ENCODE assay signal across 14 cellular contexts in the genomic region with DNA sequence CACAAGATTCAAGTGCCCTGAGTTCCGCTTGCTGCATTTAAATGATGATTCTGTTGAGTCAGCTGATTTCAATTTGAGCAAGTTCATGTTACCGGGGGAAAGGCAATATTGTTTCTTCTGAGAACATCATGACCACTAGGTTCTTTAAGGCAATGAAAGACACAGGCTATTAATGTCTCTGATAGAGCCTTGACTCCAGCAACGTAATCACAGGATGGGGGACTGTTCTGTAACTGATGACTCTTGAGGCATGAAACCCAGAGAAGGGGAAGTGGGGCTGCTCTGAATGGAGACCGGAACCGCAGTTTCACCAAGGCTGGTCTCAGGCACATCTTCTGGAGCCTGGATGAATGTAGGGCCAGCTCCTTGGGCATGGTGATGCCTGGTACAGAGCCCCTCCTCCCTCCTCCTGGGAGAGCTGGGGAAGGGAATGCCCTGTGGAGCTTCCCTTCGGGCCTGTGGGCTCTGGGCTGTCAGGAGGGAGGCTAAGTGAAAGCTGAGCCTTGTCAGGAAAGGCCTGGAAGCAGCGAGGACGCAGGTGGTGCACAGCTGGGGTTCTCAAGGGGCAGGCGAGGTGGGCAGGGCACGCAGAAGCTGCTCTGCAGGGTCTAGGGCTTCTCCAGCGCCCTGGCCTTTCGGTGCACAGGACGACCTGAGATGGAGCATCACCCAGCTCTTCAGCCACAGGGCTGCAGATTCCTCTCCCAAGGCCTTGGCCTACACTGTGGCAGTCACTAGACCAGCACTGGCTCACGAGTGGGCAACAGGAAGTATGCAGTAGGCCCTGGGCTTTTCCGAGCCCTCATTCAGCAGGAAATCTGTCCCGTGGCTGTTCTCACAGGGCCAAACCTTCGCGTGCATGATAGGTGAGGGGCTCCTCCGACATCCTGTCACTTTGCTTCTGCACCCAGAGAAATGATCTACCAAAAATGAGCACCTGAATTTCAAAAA. TPM values are rescaled to one million over a fixed set of nuclear protein-coding genes. Genes with fewer than 3 reads are reported as not detected.
DNase-seq lines count a peak whose midpoint lies in the region; ATAC-seq and TF ChIP-seq lines count a peak whose summit lies in the region.
"Had no signal": no experiment of that assay in that cellular context is flagged by ENCODE, and none has a peak within 500 bp of the region (broad histone marks: within the 10 kb centered on the region; RNA-seq: fewer than 3 reads in every experiment).

No MANE protein-coding gene starts in this region.

- H3K9me2 ChIP-seq in GM23338 (ENCODE audit: insufficient read depth): no peaks in the 10 kb centered on the region

- no peak overlapping the region for H3K4me2 ChIP-seq in GM23338

- H3K79me2 ChIP-seq in GM23338 (replicated peaks; ENCODE audit: insufficient read depth): no peaks in the 10 kb centered on the region

- POLR2A ChIA-PET in naive thymus-derived CD4-positive, alpha-beta T cell (lab: Charles Lee): no interaction called here

- H3K4me1 Mint-ChIP-seq in GM23338 (peaks cover 10% of the 10 kb centered on the region), progenitor cell of endocrine pancreas (ENCODE audit: low read depth) (no peaks in the 10 kb centered on the region)
- no peaks in the 10 kb centered on the region for H3K4me1 Mint-ChIP-seq in naive thymus-derived CD4-positive, alpha-beta T cell

- no peaks in the 10 kb centered on the region for H3F3A ChIP-seq in GM23338 (replicated peaks; ENCODE audit: low read depth)

- ATAC-seq in GM18909 (IDR thresholded peaks at IDR 0.05; ENCODE audit: poor library complexity, unreplicated experiment) (peak; percentile 65), GM23338 (peak; percentile 22; the same call in 1 of the 3 replicates), HG03575 (IDR thresholded peaks at IDR 0.05; ENCODE audit: extremely low read depth, insufficient number of reproducible peaks, low FRiP score, unreplicated experiment) (peak; percentile 56)
- peak; percentile 72 for ATAC-seq in naive thymus-derived CD4-positive, alpha-beta T cell
- ATAC-seq: activated CD8-positive, alpha-beta T cell treated with anti-CD3 and anti-CD28 coated beads, Interleukin-2, amount 10 ng/mL, durations not matched to agents 7 days and 5 days had no signal

- no peaks in the 10 kb centered on the region for H3K4me1 ChIP-seq in GM23338 (ENCODE audit: insufficient read depth)
- H3K4me1 ChIP-seq in naive thymus-derived CD4-positive, alpha-beta T cell (ENCODE audit: control insufficient read depth in 2 of 2, insufficient read depth in 2 of 2, low read length in 2 of 2): no peaks in the 10 kb centered on the region
- H3K4me1 ChIP-seq in right atrium auricular region: no peaks in the 10 kb centered on the region

- no peak for DNase-seq in GM23338 (ENCODE audit: low spot score)
- no peak for DNase-seq in naive thymus-derived CD4-positive, alpha-beta T cell
- no peak for DNase-seq in progenitor cell of endocrine pancreas (ENCODE audit: low spot score, unreplicated experiment)
- DNase-seq in hepatic stellate cell (ENCODE audit: low spot score): no peak
- DNase-seq in right atrium auricular region (ENCODE audit: low spot score): no peak
- no peak for DNase-seq in NCI-H1436 treated with DMSO at 0.1 percent for 48 hours (lab: John Stamatoyannopoulos, UW)
- DNase-seq: activated CD8-positive, alpha-beta T cell treated with anti-CD3 and anti-CD28 coated beads, Interleukin-2, amount 10 ng/mL, durations not matched to agents 7 days and 5 days; stimulated activated CD4-positive, alpha-beta T cell treated with anti-CD3 and anti-CD28 coated beads, Interleukin-15, amount 100 ng/mL, for 24 hours; trophoblast cell had no signal

- TF ChIP-seq CTCF in GM23338 (conservative IDR thresholded peaks at IDR 0.05; ENCODE audit: low read depth in 2 of 2) (no peak), progenitor cell of endocrine pancreas (IDR thresholded peaks at IDR 0.05; ENCODE audit: unreplicated experiment) (no peak), right atrium auricular region (IDR thresholded peaks at IDR 0.05) (no peak)

- H3K27me3 Mint-ChIP-seq in GM23338 (ENCODE audit: insufficient read depth, low read depth, poor library complexity) (peaks cover 5% of the 10 kb centered on the region), progenitor cell of endocrine pancreas (peaks cover 9% of the 10 kb centered on the region)
- no peaks in the 10 kb centered on the region for H3K27me3 Mint-ChIP-seq in naive thymus-derived CD4-positive, alpha-beta T cell

- intact Hi-C loops in naive thymus-derived CD4-positive, alpha-beta T cell (cut with micrococcal nuclease): no loop called here

- H3K27me3 ChIP-seq in GM23338 (ENCODE audit: insufficient read depth): no peaks in the 10 kb centered on the region
- no peaks in the 10 kb centered on the region for H3K27me3 ChIP-seq in naive thymus-derived CD4-positive, alpha-beta T cell (ENCODE audit: control insufficient read depth in 2 of 2, insufficient read depth in 2 of 2, low read length in 2 of 2)
- H3K27me3 ChIP-seq in right atrium auricular region: no peaks in the 10 kb centered on the region

- no peaks in the 10 kb centered on the region for H4K20me1 ChIP-seq in GM23338 (replicated peaks; ENCODE audit: insufficient read depth)

- H2AFZ ChIP-seq in GM23338: no peak overlapping the region

- H3K36me3 ChIP-seq in GM23338 (ENCODE audit: insufficient read depth): no peaks in the 10 kb centered on the region; the same call in 1 of the 2 replicates
- no peaks in the 10 kb centered on the region for H3K36me3 ChIP-seq in naive thymus-derived CD4-positive, alpha-beta T cell (ENCODE audit: control insufficient read depth in 2 of 3, insufficient read depth in 3 of 3, low read length in 3 of 3)
- peaks cover 6% of the 10 kb centered on the region for H3K36me3 ChIP-seq in right atrium auricular region

- no peaks in the 10 kb centered on the region for H3K9me3 ChIP-seq in naive thymus-derived CD4-positive, alpha-beta T cell (ENCODE audit: control insufficient read depth in 2 of 3, low read length in 3 of 3)
- no peaks in the 10 kb centered on the region for H3K9me3 ChIP-seq in right atrium auricular region

- H3K36me3 Mint-ChIP-seq in GM23338 (ENCODE audit: low read depth) (peaks cover 3% of the 10 kb centered on the region; the same call in 1 of the 3 replicates), progenitor cell of endocrine pancreas (ENCODE audit: insufficient read depth) (no peaks in the 10 kb centered on the region)
- no peaks in the 10 kb centered on the region for H3K36me3 Mint-ChIP-seq in naive thymus-derived CD4-positive, alpha-beta T cell
- H3K36me3 Mint-ChIP-seq: brain had no signal

- H3K4me3 ChIP-seq in GM23338 (no peak overlapping the region), right atrium auricular region (no peak overlapping the region)
- H3K4me3 ChIP-seq in naive thymus-derived CD4-positive, alpha-beta T cell (ENCODE audit: low read length): no peak overlapping the region

- CTCF ChIA-PET in naive thymus-derived CD4-positive, alpha-beta T cell (lab: Charles Lee): no interaction called here

- no peak overlapping the region for H3K27ac ChIP-seq in GM23338 (ENCODE audit: low read depth)
- no peak overlapping the region for H3K27ac ChIP-seq in naive thymus-derived CD4-positive, alpha-beta T cell (ENCODE audit: low read depth, low read length)
- no peak overlapping the region for H3K27ac ChIP-seq in right atrium auricular region

- H3K4me3 Mint-ChIP-seq in GM23338 (no peak overlapping the region), progenitor cell of endocrine pancreas (ENCODE audit: low read depth) (no peak overlapping the region)
- no peak overlapping the region for H3K4me3 Mint-ChIP-seq in naive thymus-derived CD4-positive, alpha-beta T cell
- H3K4me3 Mint-ChIP-seq: activated CD8-positive, alpha-beta T cell treated with anti-CD3 and anti-CD28 coated beads, Interleukin-2, amount 10 ng/mL, durations not matched to agents 7 days and 5 days; brain had no signal

- H3K9me3 Mint-ChIP-seq in GM23338 (no peaks in the 10 kb centered on the region), progenitor cell of endocrine pancreas (ENCODE audit: low read depth) (no peaks in the 10 kb centered on the region)
- no peaks in the 10 kb centered on the region for H3K9me3 Mint-ChIP-seq in naive thymus-derived CD4-positive, alpha-beta T cell

- H3K27ac Mint-ChIP-seq in GM23338 (no peak overlapping the region), progenitor cell of endocrine pancreas (no peak overlapping the region)
- no peak overlapping the region for H3K27ac Mint-ChIP-seq in naive thymus-derived CD4-positive, alpha-beta T cell
- H3K27ac Mint-ChIP-seq: activated CD8-positive, alpha-beta T cell treated with anti-CD3 and anti-CD28 coated beads, Interleukin-2, amount 10 ng/mL, durations not matched to agents 7 days and 5 days had no signal

TF ChIP-seq in GM23338, 12 proteins besides CTCF, POLR2A, EP300 and RAD21:
- no peak for TF ChIP-seq EZH2phosphoT487 (IDR thresholded peaks at IDR 0.05; ENCODE audit: unreplicated experiment)
- no peak for TF ChIP-seq EZH2 (IDR thresholded peaks at IDR 0.05; ENCODE audit: low read depth, unreplicated experiment)

RNA-seq across cellular contexts. Expression of gene PRLH, which starts 36.6 kb away (rescaled TPM):
- total RNA-seq in GM23338 (2014; rRNA removed; shearing (Covaris generic)): not detected in 2 replicates
- not detected in 2 replicates for polyA plus RNA-seq in GM23338 (2016; fragmentation: Nextera tagmentation; extraction: Ambion mirVana)
- total RNA-seq in naive thymus-derived CD4-positive, alpha-beta T cell: not detected
- not detected for polyA plus RNA-seq in naive thymus-derived CD4-positive, alpha-beta T cell
- total RNA-seq in progenitor cell of endocrine pancreas: not detected in 2 replicates
- not detected for total RNA-seq in right atrium auricular region
- total RNA-seq: activated CD8-positive, alpha-beta T cell treated with anti-CD3 and anti-CD28 coated beads, Interleukin-2, amount 10 ng/mL, durations not matched to agents 7 days and 5 days; fibroblast of villous mesenchyme; RPMI7951 had no signal

RNA-seq across cellular contexts. Expression of gene MLPH, which starts 42.7 kb away (rescaled TPM):
- 15.7 and 16.5 TPM in 2 replicates for total RNA-seq in GM23338 (2014; rRNA removed; shearing (Covaris generic))
- polyA plus RNA-seq in GM23338 (2016; fragmentation: Nextera tagmentation; extraction: Ambion mirVana): 13.6 and 14.7 TPM in 2 replicates
- not detected for total RNA-seq in naive thymus-derived CD4-positive, alpha-beta T cell
- not detected for polyA plus RNA-seq in naive thymus-derived CD4-positive, alpha-beta T cell
- total RNA-seq in progenitor cell of endocrine pancreas (1.2 and 1.6 TPM in 2 replicates), right atrium auricular region (100 to 1,000 TPM in 1 of 2 donors, 10 to 100 TPM in 1; 27.1 to 108 TPM)
- total RNA-seq: activated CD8-positive, alpha-beta T cell treated with anti-CD3 and anti-CD28 coated beads, Interleukin-2, amount 10 ng/mL, durations not matched to agents 7 days and 5 days had no signal

Comparison
In these comparisons a context has a peak if more than half of its experiments do, and no peak if none do; other contexts are left out.
1. ATAC-seq: peak in every context shown above with its lines; median percentile 72 in naive thymus-derived CD4-positive, alpha-beta T cell; 65 in GM18909; 56 in HG03575; 22 in GM23338.